ENCODE assay signal across 16 cellular contexts in the genomic region with DNA sequence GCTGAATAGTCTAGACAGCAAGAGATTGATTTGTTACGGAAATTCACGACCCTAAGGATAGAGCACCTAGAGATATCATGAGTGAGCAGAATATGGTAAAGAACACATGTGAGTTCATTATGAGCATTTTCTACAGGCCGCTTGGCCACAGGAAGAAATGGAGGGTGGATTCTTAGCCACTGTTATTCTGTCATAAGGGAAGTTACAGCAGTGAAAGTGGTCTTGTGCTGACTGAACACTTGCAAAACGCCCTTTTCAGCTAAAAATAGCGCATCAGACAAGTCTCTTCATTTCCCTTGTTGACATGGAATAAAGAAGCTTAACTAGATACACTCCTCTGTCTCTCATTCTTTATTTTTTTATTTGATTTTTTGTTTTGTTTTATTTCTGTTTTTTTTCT. TPM values are rescaled to one million over a fixed set of nuclear protein-coding genes. Genes with fewer than 3 reads are reported as not detected.
DNase-seq lines count a peak whose midpoint lies in the region; ATAC-seq, FAIRE-seq and TF ChIP-seq lines count a peak whose summit lies in the region.
"Had no signal": no experiment of that assay in that cellular context is flagged by ENCODE, and none has a peak within 500 bp of the region (broad histone marks: within the 10 kb centered on the region; RNA-seq: fewer than 3 reads in every experiment).

No MANE protein-coding gene starts in this region.

- POLR2A ChIA-PET in naive thymus-derived CD4-positive, alpha-beta T cell (lab: Charles Lee): interaction anchor here (0.6 kb wide), 1 partner anchor 39 kb away, joined by 3 read pairs; no protein-coding TSS in a partner anchor

- H3K4me3 ChIP-seq in naive thymus-derived CD4-positive, alpha-beta T cell (ENCODE audit: low read length): no peak overlapping the region
- H3K4me3 ChIP-seq: gastrocnemius medialis, PC-9, stomach had no signal

- H3K4me1 ChIP-seq in naive thymus-derived CD4-positive, alpha-beta T cell (ENCODE audit: control insufficient read depth in 2 of 2, insufficient read depth in 2 of 2, low read length in 2 of 2): no peaks in the 10 kb centered on the region
- H3K4me1 ChIP-seq: gastrocnemius medialis had no signal

- peaks cover 0 to 5% (median 0%) of the 10 kb centered on the region in 5 donors for H3K36me3 Mint-ChIP-seq in naive thymus-derived CD4-positive, alpha-beta T cell

- no peaks in the 10 kb centered on the region for H3K9me3 ChIP-seq in naive thymus-derived CD4-positive, alpha-beta T cell (ENCODE audit: control insufficient read depth in 2 of 3, low read length in 3 of 3)
- H3K9me3 ChIP-seq: gastrocnemius medialis, stomach had no signal

- no peaks in the 10 kb centered on the region for H3K27me3 ChIP-seq in naive thymus-derived CD4-positive, alpha-beta T cell (ENCODE audit: control insufficient read depth in 2 of 2, insufficient read depth in 2 of 2, low read length in 2 of 2)
- H3K27me3 ChIP-seq: gastrocnemius medialis, stomach had no signal

- DNase-seq in GM12891 (ENCODE audit: insufficient read length, low spot score) (no peak), NOMO-1 treated with dmso at 0.1 percent for 144 hours (lab: John Stamatoyannopoulos, UW; ENCODE audit: unreplicated experiment) (peak; percentile 87), H4 (ENCODE audit: low spot score) (no peak)
- no peak for DNase-seq in naive thymus-derived CD4-positive, alpha-beta T cell
- DNase-seq: activated CD4-positive, alpha-beta T cell treated with anti-CD3 and anti-CD28 coated beads, Interleukin-2, amount 50 U/mL, for 48 hours; CD4-positive, alpha-beta T cell; effector CD8-positive, alpha-beta T cell; gastrocnemius medialis; NCI-H1048; PC-9; stomach had no signal

- H3K4me1 Mint-ChIP-seq in naive thymus-derived CD4-positive, alpha-beta T cell: peaks cover 0 to 13% (median 11%) of the 10 kb centered on the region in 7 donors

- CTCF ChIA-PET in naive thymus-derived CD4-positive, alpha-beta T cell (lab: Charles Lee): no interaction called here

- peak; percentile 50 for FAIRE-seq in GM12891 (lab: Jason Lieb, UNC)

- no peaks in the 10 kb centered on the region for H3K36me3 ChIP-seq in naive thymus-derived CD4-positive, alpha-beta T cell (ENCODE audit: control insufficient read depth in 2 of 3, insufficient read depth in 3 of 3, low read length in 3 of 3)
- H3K36me3 ChIP-seq: gastrocnemius medialis, stomach had no signal

- H3K27ac ChIP-seq in naive thymus-derived CD4-positive, alpha-beta T cell (ENCODE audit: low read depth, low read length): no peak overlapping the region
- H3K27ac ChIP-seq: gastrocnemius medialis, PC-9, stomach had no signal

- ATAC-seq in GM21786 (IDR thresholded peaks at IDR 0.05; ENCODE audit: unreplicated experiment): peak; percentile 45
- peak; percentile 67 for ATAC-seq in naive thymus-derived CD4-positive, alpha-beta T cell
- ATAC-seq in HG03521 (IDR thresholded peaks at IDR 0.05; ENCODE audit: unreplicated experiment): no peak
- no peak for ATAC-seq in HG03097 (IDR thresholded peaks at IDR 0.05; ENCODE audit: low FRiP score, unreplicated experiment)
- ATAC-seq: gastrocnemius medialis had no signal

- H3K27me3 Mint-ChIP-seq in naive thymus-derived CD4-positive, alpha-beta T cell: peaks cover 0 to 15% (median 7%) of the 10 kb centered on the region in 5 donors
- H3K27me3 Mint-ChIP-seq: CD4-positive, alpha-beta T cell had no signal

- TF ChIP-seq POLR2A in GM12891 (IDR thresholded peaks at IDR 0.05; ENCODE audit: low read depth, low read length): no peak

- intact Hi-C loops in naive thymus-derived CD4-positive, alpha-beta T cell (cut with micrococcal nuclease): no loop called here

- H3K4me3 Mint-ChIP-seq in naive thymus-derived CD4-positive, alpha-beta T cell: no peak overlapping the region
- H3K4me3 Mint-ChIP-seq: CD4-positive, alpha-beta T cell; T-helper 1 cell treated with Interleukin-12 subunit alpha and Interleukin-12 subunit beta and Interleukin-4 antibody, amounts not matched to agents 30 μg/mL and 1 μg/mL, for 36 hours had no signal

- H3K9me3 Mint-ChIP-seq in naive thymus-derived CD4-positive, alpha-beta T cell: peaks cover 0 to 7% (median 4%) of the 10 kb centered on the region in 11 donors
- H3K9me3 Mint-ChIP-seq: activated T-helper 2 cell treated with anti-CD3 and anti-CD28 coated beads, Interferon-gamma antibody, Interleukin-2, Interleukin-4, amounts not matched to agents 10 μg/mL and 5 μg/mL and 100 μg/mL, durations not matched to agents 14 hours and 24 hours and 36 hours had no signal

- no peak overlapping the region for H3K27ac Mint-ChIP-seq in naive thymus-derived CD4-positive, alpha-beta T cell
- H3K27ac Mint-ChIP-seq: activated T-helper 2 cell treated with anti-CD3 and anti-CD28 coated beads, Interferon-gamma antibody, Interleukin-2, Interleukin-4, amounts not matched to agents 10 μg/mL and 5 μg/mL and 100 μg/mL, durations not matched to agents 14 hours and 24 hours and 36 hours; CD4-positive, alpha-beta T cell; T-helper 1 cell treated with Interleukin-12 subunit alpha and Interleukin-12 subunit beta and Interleukin-4 antibody, amounts not matched to agents 30 μg/mL and 1 μg/mL, for 36 hours had no signal

TF ChIP-seq in GM12891, 5 proteins besides CTCF, POLR2A, EP300 and RAD21:
- TF ChIP-seq PAX5 (IDR thresholded peaks at IDR 0.05; ENCODE audit: insufficient read depth, low read length, severe bottlenecking) (no peak), TAF1 (IDR thresholded peaks at IDR 0.05; ENCODE audit: low read depth, low read length) (no peak)

RNA-seq across cellular contexts. Expression of gene DGKG, which starts 19.8 kb away (rescaled TPM):
- 1.2 TPM for polyA plus RNA-seq in GM12891 (2012; ENCODE audit: low read depth, missing spikeins)
- 10 to 100 TPM in 1 of 5 experiments, under 1 TPM in 2, not detected in 2; 0.15 to 10.0 (median 0.50) TPM for total RNA-seq in naive thymus-derived CD4-positive, alpha-beta T cell
- not detected for polyA plus RNA-seq in naive thymus-derived CD4-positive, alpha-beta T cell
- total RNA-seq in H4 (2014; rRNA removed; shearing (Covaris generic)): 18.4 and 26.1 TPM in 2 replicates
- total RNA-seq: CD4-positive, alpha-beta T cell had no signal

Comparison
In these comparisons a context has a peak if more than half of its experiments do, and no peak if none do; other contexts are left out.
1. ATAC-seq: peak in GM21786 (single experiment) and naive thymus-derived CD4-positive, alpha-beta T cell (single experiment); none in HG03521 (single experiment) and HG03097 (single experiment).